8 cellular contexts compared by ENCODE assay signal in genomic region chr1:91712981-91713841, GRCh38.
DNase-seq lines count a peak whose midpoint lies in the region; ATAC-seq lines count a peak whose summit lies in the region.

No MANE protein-coding gene starts in this region.

- H3K36me3 ChIP-seq in skeletal muscle satellite cell (ENCODE audit: insufficient read depth, low read length): peaks cover 23% of the 10 kb centered on the region

- peaks cover 16% of the 10 kb centered on the region for H3K4me1 ChIP-seq in skeletal muscle satellite cell (ENCODE audit: control insufficient read depth, insufficient read depth, low read length)

- peak overlapping the region; percentile 74 to 80 for H3K27ac Mint-ChIP-seq in T-cell

- peaks cover 14 to 30% (median 18%) of the 10 kb centered on the region in 3 donors for H3K4me1 Mint-ChIP-seq in T-cell

- DNase-seq in T-cell (peak in 24 of 34 experiments; percentile 8 to 61 (median 27)), fibroblast of peridontal ligament (ENCODE audit: extremely low read depth) (peak; percentile 89), H4 (ENCODE audit: low spot score) (no peak), cerebellum (ENCODE audit: low spot score) (no peak)

- H3K27me3 ChIP-seq in skeletal muscle satellite cell (ENCODE audit: control insufficient read depth, insufficient read depth, low read length): no peaks in the 10 kb centered on the region

- ATAC-seq in GM18502 (IDR thresholded peaks at IDR 0.05; ENCODE audit: poor library complexity, unreplicated experiment): peak; percentile 81
- peak; percentile 69 for ATAC-seq in HG02678 (IDR thresholded peaks at IDR 0.05; ENCODE audit: unreplicated experiment)
- peak in 3 of 4 experiments; percentile 20 to 89 (median 50) for ATAC-seq in T-cell (replicated peaks in 1 of 4)
- ATAC-seq in GM19023 (IDR thresholded peaks at IDR 0.05; ENCODE audit: unreplicated experiment): no peak

- CTCF ChIA-PET in T-cell (lab: Charles Lee): interaction anchor here in 1 of 2 donors (1.9 kb wide), 1 partner anchor 200 kb away, joined by 7 read pairs; no protein-coding TSS in a partner anchor

- POLR2A ChIA-PET in T-cell (lab: Charles Lee): interaction anchor here in 1 of 2 donors (0.5 kb wide), 1 partner anchor 1293 kb away, joined by 3 read pairs; no protein-coding TSS in a partner anchor

- H3K9me3 ChIP-seq in skeletal muscle satellite cell (replicated peaks; ENCODE audit: low read length): no peaks in the 10 kb centered on the region

- no peaks in the 10 kb centered on the region for H3K9me3 Mint-ChIP-seq in T-cell

- peak overlapping the region; percentile 10 to 44 (median 26) for H3K4me3 Mint-ChIP-seq in T-cell

- H3K4me2 ChIP-seq in skeletal muscle satellite cell (ENCODE audit: low read length): peak overlapping the region; percentile 41

- no peak overlapping the region for H3K4me3 ChIP-seq in skeletal muscle satellite cell (ENCODE audit: low read length)

- no peaks in the 10 kb centered on the region for H3K27me3 Mint-ChIP-seq in T-cell

- peaks cover 81% of the 10 kb centered on the region for H3K36me3 Mint-ChIP-seq in T-cell

- peak overlapping the region; percentile 46 for H3K9ac ChIP-seq in skeletal muscle satellite cell (ENCODE audit: low read depth, low read length)

Comparison
In these comparisons a context has a peak if more than half of its experiments do, and no peak if none do; other contexts are left out.
1. DNase-seq: peak in T-cell (24 of 34) and fibroblast of peridontal ligament (single experiment); none in H4 (single experiment) and cerebellum (single experiment).